8 cellular contexts compared by ENCODE assay signal in the genomic region with DNA sequence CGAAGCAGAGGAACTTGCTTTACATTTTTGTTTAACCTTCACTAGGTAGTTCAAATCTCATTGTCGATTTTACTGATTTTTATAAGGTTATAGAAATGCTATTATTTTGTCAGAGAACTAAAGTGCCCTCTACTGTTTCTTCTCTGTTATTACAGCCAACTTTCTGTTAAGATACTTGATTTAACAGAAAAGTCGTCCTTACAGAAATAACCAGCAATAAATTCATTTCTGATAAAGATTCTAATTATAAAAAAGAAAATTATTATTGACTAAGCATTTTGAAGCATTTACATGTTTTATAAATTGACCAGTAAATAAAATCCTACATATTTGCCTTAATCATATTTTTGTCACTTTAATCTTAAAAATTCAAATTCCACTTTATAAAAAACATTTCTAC.
DNase-seq lines count a peak whose midpoint lies in the region; ATAC-seq and TF ChIP-seq lines count a peak whose summit lies in the region.

No MANE protein-coding gene starts in this region.

- in situ Hi-C loops in astrocyte of the cerebellum (cut with HindIII; ENCODE audit: low sequenced_read_pairs): no loop called here

- no peaks in the 10 kb centered on the region for H3K36me3 ChIP-seq in liver (ENCODE audit: control insufficient read depth in 4 of 4, insufficient read depth in 3 of 4, low read depth in 1 of 4, low read length in 3 of 4)

- no peak overlapping the region for H3K27ac ChIP-seq in liver (ENCODE audit: low read depth in 1 of 2, low read length in 2 of 2)

- WGBS in liver: 20% methylated on average over 3 of the region's 3 CpGs

- no peak overlapping the region for H3K4me3 ChIP-seq in astrocyte of the cerebellum (ENCODE audit: low read depth, low read length)
- H3K4me3 ChIP-seq in liver (ENCODE audit: low read depth in 1 of 3, low read length in 3 of 3): no peak overlapping the region

- peak; percentile 75 to 76 for TF ChIP-seq RAD21 in liver (IDR thresholded peaks at IDR 0.05)

- no peaks in the 10 kb centered on the region for H3K27me3 ChIP-seq in liver (ENCODE audit: control insufficient read depth in 4 of 4, insufficient read depth in 4 of 4, low read length in 3 of 4)

- no peak for ATAC-seq in HG03280 (IDR thresholded peaks at IDR 0.05; ENCODE audit: unreplicated experiment)
- no peak for ATAC-seq in HG03039 (IDR thresholded peaks at IDR 0.05; ENCODE audit: unreplicated experiment)

- no peak overlapping the region for H3K9ac ChIP-seq in liver (ENCODE audit: low read depth in 1 of 2, low read length in 2 of 2)

- H3K9me3 ChIP-seq in liver (ENCODE audit: control insufficient read depth in 4 of 4, low read length in 3 of 4): no peaks in the 10 kb centered on the region

- TF ChIP-seq CTCF in GM10266 (IDR thresholded peaks at IDR 0.05; ENCODE audit: control insufficient read depth, insufficient read depth, low read depth, missing control alignments) (peak; percentile 48), astrocyte of the cerebellum (IDR thresholded peaks at IDR 0.05; ENCODE audit: low read depth, low read length, missing control alignments) (peak; percentile 25), liver (IDR thresholded peaks at IDR 0.05; ENCODE audit: low read depth, low read length, missing input control) (peak; percentile 60)

- peaks cover 0 to 11% (median 7%) of the 10 kb centered on the region in 4 donors for H3K4me1 ChIP-seq in liver (ENCODE audit: control insufficient read depth in 4 of 4, insufficient read depth in 4 of 4, low read length in 3 of 4)

- DNase-seq in GM10266 (ENCODE audit: extremely low spot score) (peak; percentile 10), NCI-H1105 treated with DMSO at 0.1 percent for 48 hours (lab: John Stamatoyannopoulos, UW) (peak; percentile 57), astrocyte of the cerebellum (ENCODE audit: low read depth) (peak; percentile 39)
- no peak for DNase-seq in activated effector memory CD4-positive, alpha-beta T cell treated with Interleukin-2 at 50 U/mL for 16 hours
- DNase-seq in stimulated activated CD4-positive, alpha-beta T cell treated with anti-CD3 and anti-CD28 coated beads, Interleukin-15, amount 100 ng/mL, for 24 hours: no peak

TF ChIP-seq in liver, 16 proteins besides CTCF, POLR2A, EP300 and RAD21:
- no peak for TF ChIP-seq ZBTB33 (IDR thresholded peaks at IDR 0.05)
- no peak for TF ChIP-seq GABPA (IDR thresholded peaks at IDR 0.05 in 1 of 2, conservative IDR thresholded peaks at IDR 0.05 in 1 of 2)
- TF ChIP-seq RXRA (IDR thresholded peaks at IDR 0.05): no peak
- no peak for TF ChIP-seq EGR1 (IDR thresholded peaks at IDR 0.05; ENCODE audit: low read depth in 2 of 2)
- no peak for TF ChIP-seq REST (IDR thresholded peaks at IDR 0.05)
- TF ChIP-seq MAX (IDR thresholded peaks at IDR 0.05): no peak
- no peak for TF ChIP-seq SP1 (IDR thresholded peaks at IDR 0.05)
- no peak for TF ChIP-seq HNF4A (conservative IDR thresholded peaks at IDR 0.05)
- TF ChIP-seq JUND (IDR thresholded peaks at IDR 0.05): no peak
- TF ChIP-seq NR2F2 (IDR thresholded peaks at IDR 0.05): no peak
- TF ChIP-seq YY1 (IDR thresholded peaks at IDR 0.05): no peak
- TF ChIP-seq, protein P1, sequence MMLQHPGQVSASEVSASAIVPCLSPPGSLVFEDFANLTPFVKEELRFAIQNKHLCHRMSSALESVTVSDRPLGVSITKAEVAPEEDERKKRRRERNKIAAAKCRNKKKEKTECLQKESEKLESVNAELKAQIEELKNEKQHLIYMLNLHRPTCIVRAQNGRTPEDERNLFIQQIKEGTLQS (IDR thresholded peaks at IDR 0.05): no peak
- no peak for TF ChIP-seq HNF4G (IDR thresholded peaks at IDR 0.05)
- TF ChIP-seq FOXA1 (IDR thresholded peaks at IDR 0.05): no peak
- no peak for TF ChIP-seq TAF1 (conservative IDR thresholded peaks at IDR 0.05)
- TF ChIP-seq FOXA2 (IDR thresholded peaks at IDR 0.05): no peak

Comparison
In these comparisons a context has a peak if more than half of its experiments do, and no peak if none do; other contexts are left out.
1. DNase-seq: peak in GM10266 (single experiment), NCI-H1105 treated with DMSO at 0.1 percent for 48 hours (single experiment) and astrocyte of the cerebellum (single experiment); none in activated effector memory CD4-positive, alpha-beta T cell treated with Interleukin-2 at 50 U/mL for 16 hours (single experiment) and stimulated activated CD4-positive, alpha-beta T cell treated with anti-CD3 and anti-CD28 coated beads, Interleukin-15, amount 100 ng/mL, for 24 hours (single experiment).
2. Peak in every context shown above with its lines, with median percentiles within 50 percentile points of each other: CTCF ChIP-seq.